Comparison of ENCODE assay signal across 9 cellular contexts in the genomic region with DNA sequence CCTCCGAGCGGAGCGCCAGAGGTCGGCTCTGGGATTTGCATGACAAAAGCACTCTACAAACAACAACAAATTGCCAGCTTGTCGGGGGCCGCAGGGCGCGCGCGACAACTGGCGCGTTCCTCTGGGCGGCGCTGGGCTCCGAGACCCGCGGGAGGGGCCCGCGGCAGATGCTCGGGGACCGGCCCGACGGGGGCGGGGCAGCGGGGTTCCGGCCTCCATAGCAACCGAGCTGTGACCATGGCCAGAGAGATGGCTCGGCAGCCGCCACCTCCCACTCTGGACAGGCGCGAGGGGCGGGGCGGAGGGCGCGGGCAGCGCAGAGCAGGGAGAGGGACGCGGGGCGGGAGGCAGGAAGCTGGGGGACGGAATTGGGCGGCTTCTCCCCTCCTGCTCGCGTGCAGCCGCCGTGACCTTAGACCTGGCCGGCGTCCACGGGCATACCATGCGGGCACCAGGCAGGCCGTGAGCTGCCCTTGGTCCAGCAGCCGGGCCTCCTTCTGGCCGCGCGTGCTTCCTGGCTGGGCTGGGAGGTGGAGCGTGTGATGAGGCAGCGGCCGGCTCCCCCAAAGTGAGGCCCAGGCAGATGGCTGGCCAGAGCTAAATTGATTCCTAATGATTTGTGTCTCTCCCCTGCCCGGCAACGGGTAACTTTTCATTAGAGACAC.
A peak's percentile ranks its signal among the peaks of the same experiment; 100 is the strongest.
DNase-seq lines count a peak whose midpoint lies in the region; ATAC-seq, FAIRE-seq and TF ChIP-seq lines count a peak whose summit lies in the region.
"Had no signal": no experiment of that assay in that cellular context is flagged by ENCODE, and none has a peak within 500 bp of the region (broad histone marks: within the 10 kb centered on the region; RNA-seq: fewer than 3 reads in every experiment).

No MANE protein-coding gene starts in this region.

- ATAC-seq in HG02678 (IDR thresholded peaks at IDR 0.05; ENCODE audit: unreplicated experiment) (peak; percentile 34), esophagus mucosa (peak; percentile 35), GM18858 (IDR thresholded peaks at IDR 0.05; ENCODE audit: unreplicated experiment) (no peak)

- H3K4me1 ChIP-seq in BLaER1 treated with 17β-estradiol and CSF1 and Interleukin-3, amounts not matched to agents 10 nM and 100 nM: peaks cover 0 to 12% (median 7%) of the 10 kb centered on the region in 10 experiments; a peak in 8 of 20 replicates
- peaks cover 0 to 21% (median 0%) of the 10 kb centered on the region in 4 donors for H3K4me1 ChIP-seq in tibial nerve

- H3K4me3 ChIP-seq in BLaER1 treated with 17β-estradiol and CSF1 and Interleukin-3, amounts not matched to agents 10 nM and 100 nM: peak overlapping the region in 9 of 10 experiments; percentile 21 to 60 (median 40); a peak in 13 of 20 replicates
- H3K4me3 ChIP-seq in tibial nerve: peak overlapping the region; percentile 32 to 55 (median 36)

- 1 to 3% methylated on average over 33 to 43 of the region's 59 CpGs for WGBS in tibial nerve, 2 donors

- H3K9me3 ChIP-seq in BLaER1 treated with 17β-estradiol and CSF1 and Interleukin-3, amounts not matched to agents 10 nM and 100 nM (replicated peaks in 1 of 11): peaks cover 12 to 15% (median 14%) of the 10 kb centered on the region in 11 experiments
- peaks cover 0 to 17% (median 0%) of the 10 kb centered on the region in 4 donors for H3K9me3 ChIP-seq in tibial nerve
- H3K9me3 ChIP-seq: neutrophil had no signal

- peak in 1 of 5 experiments; percentile 9 for TF ChIP-seq CTCF in tibial nerve (IDR thresholded peaks at IDR 0.05)

- H4K20me1 ChIP-seq in BLaER1 treated with 17β-estradiol and CSF1 and Interleukin-3, amounts not matched to agents 10 nM and 100 nM: peaks cover 0 to 2% (median 0%) of the 10 kb centered on the region in 11 experiments; a peak in 2 of 22 replicates

- TF ChIP-seq POLR2A in tibial nerve (IDR thresholded peaks at IDR 0.05) (no peak), GM12891 (IDR thresholded peaks at IDR 0.05; ENCODE audit: low read depth, low read length) (no peak)

- TF ChIP-seq EP300 in tibial nerve (IDR thresholded peaks at IDR 0.05): peak in 1 of 2 donors; percentile 49

- FAIRE-seq in RCC 7860 (lab: Jason Lieb, UNC) (no peak), GM12891 (lab: Jason Lieb, UNC) (no peak)

- H3K36me3 ChIP-seq in BLaER1 treated with 17β-estradiol and CSF1 and Interleukin-3, amounts not matched to agents 10 nM and 100 nM: no peaks in the 10 kb centered on the region
- no peaks in the 10 kb centered on the region for H3K36me3 ChIP-seq in tibial nerve
- H3K36me3 ChIP-seq: neutrophil had no signal

- H3K27ac ChIP-seq in BLaER1 treated with 17β-estradiol and CSF1 and Interleukin-3, amounts not matched to agents 10 nM and 100 nM: no peak overlapping the region
- peak overlapping the region in 2 of 4 donors; percentile 50 to 58 for H3K27ac ChIP-seq in tibial nerve
- H3K27ac ChIP-seq: neutrophil had no signal

- peak overlapping the region; percentile 51 to 75 (median 62) for H3K4me2 ChIP-seq in BLaER1 treated with 17β-estradiol and CSF1 and Interleukin-3, amounts not matched to agents 10 nM and 100 nM

- H3K9ac ChIP-seq in BLaER1 treated with 17β-estradiol and CSF1 and Interleukin-3, amounts not matched to agents 10 nM and 100 nM: no peak overlapping the region

- H3K27me3 ChIP-seq in BLaER1 treated with 17β-estradiol and CSF1 and Interleukin-3, amounts not matched to agents 10 nM and 100 nM: peaks cover 20 to 32% (median 23%) of the 10 kb centered on the region in 11 experiments
- no peaks in the 10 kb centered on the region for H3K27me3 ChIP-seq in tibial nerve

- DNase-seq in RCC 7860 (ENCODE audit: low spot score) (peak; percentile 52), medulla oblongata (ENCODE audit: extremely low spot score) (peak; percentile 83), tibial nerve (ENCODE audit: low spot score in 2 of 2) (peak; percentile 13 to 25), GM12891 (ENCODE audit: insufficient read length, low spot score) (no peak)

TF ChIP-seq in GM12891, 5 proteins besides CTCF, POLR2A, EP300 and RAD21:
- no peak for TF ChIP-seq POU2F2 (IDR thresholded peaks at IDR 0.05; ENCODE audit: low read depth, low read length)
- no peak for TF ChIP-seq TAF1 (IDR thresholded peaks at IDR 0.05; ENCODE audit: low read depth, low read length)
- TF ChIP-seq POLR2AphosphoS5 (IDR thresholded peaks at IDR 0.05; ENCODE audit: low read depth, low read length): no peak
- no peak for TF ChIP-seq PAX5 (IDR thresholded peaks at IDR 0.05; ENCODE audit: insufficient read depth, low read length, severe bottlenecking)
- no peak for TF ChIP-seq SPI1 (IDR thresholded peaks at IDR 0.05; ENCODE audit: low read depth, low read length)
